Comparison of ENCODE assay signal across 19 cellular contexts in the genomic region with DNA sequence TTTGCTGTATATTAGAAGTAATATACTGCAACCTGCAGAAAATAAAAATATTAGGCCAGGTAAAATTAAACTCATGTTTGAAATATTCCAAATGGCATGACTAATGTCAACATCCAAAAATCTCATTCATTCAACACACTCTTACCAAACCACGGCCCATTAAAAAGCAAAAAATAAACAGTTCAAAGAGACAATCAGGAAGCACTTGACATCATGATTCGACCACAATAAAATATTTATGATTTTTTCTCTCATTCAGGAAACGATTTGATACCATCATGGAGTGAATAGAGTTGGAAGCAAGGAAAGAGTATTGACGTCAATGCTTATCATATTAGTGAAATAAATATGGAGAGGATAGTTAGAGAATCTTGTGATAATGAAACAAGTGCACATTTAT.
"Had no signal": no experiment of that assay in that cellular context is flagged by ENCODE, and none has a peak within 500 bp of the region (broad histone marks: within the 10 kb centered on the region; RNA-seq: fewer than 3 reads in every experiment).

No MANE protein-coding gene starts in this region.

- H3K27me3 Mint-ChIP-seq: activated CD4-positive, alpha-beta T cell treated with anti-CD3 and anti-CD28 coated beads for 36 hours had no signal

- H3K4me1 Mint-ChIP-seq: activated naive CD4-positive, alpha-beta T cell treated with anti-CD3 and anti-CD28 coated beads, Interleukin-2, amount 50 U/mL, for 24 hours; WTC11 had no signal

- DNase-seq: activated CD4-positive, alpha-beta T cell treated with anti-CD3 and anti-CD28 coated beads for 36 hours; activated CD4-positive, alpha-beta T cell treated with anti-CD3 and anti-CD28 coated beads, Interleukin-2, amount 50 U/mL, for 48 hours; activated gamma-delta T cell; effector CD4-positive, alpha-beta T cell; gastrocnemius medialis; head of caudate nucleus; kidney; left lung; mammary epithelial cell; nephron progenitor cell; nucleus accumbens; sigmoid colon; spleen; stimulated activated naive B cell treated with anti-CD40 and anti-IgM and Interleukin-4, amounts not matched to agents 10 μg/mL and 1 μg/mL and 100 μg/mL, for 72 hours; upper lobe of right lung had no signal

- H3K27me3 ChIP-seq: gastrocnemius medialis, left lung, sigmoid colon, spleen, upper lobe of right lung had no signal

- H3K36me3 ChIP-seq: gastrocnemius medialis, left lung, sigmoid colon, spleen, thoracic aorta, upper lobe of right lung had no signal

- H3K27ac Mint-ChIP-seq: activated CD4-positive, alpha-beta T cell treated with anti-CD3 and anti-CD28 coated beads for 36 hours; activated naive CD4-positive, alpha-beta T cell treated with anti-CD3 and anti-CD28 coated beads, Interleukin-2, amount 50 U/mL, for 24 hours; nephron progenitor cell; stimulated activated naive B cell treated with anti-CD40 and anti-IgM and Interleukin-4, amounts not matched to agents 10 μg/mL and 1 μg/mL and 100 μg/mL, for 72 hours; WTC11 had no signal

- ATAC-seq: activated CD4-positive, alpha-beta T cell treated with anti-CD3 and anti-CD28 coated beads for 36 hours; esophagus mucosa; gastrocnemius medialis; left lung; stimulated activated naive B cell treated with anti-CD40 and anti-IgM and Interleukin-4, amounts not matched to agents 10 μg/mL and 1 μg/mL and 100 μg/mL, for 72 hours; upper lobe of right lung; WTC11 had no signal

- H3K36me3 Mint-ChIP-seq: activated naive CD4-positive, alpha-beta T cell treated with anti-CD3 and anti-CD28 coated beads, Interleukin-2, amount 50 U/mL, for 24 hours; stimulated activated naive B cell treated with anti-CD40 and anti-IgM and Interleukin-4, amounts not matched to agents 10 μg/mL and 1 μg/mL and 100 μg/mL, for 72 hours; WTC11 had no signal

- H3K27ac ChIP-seq: gastrocnemius medialis, left lung, sigmoid colon, spleen, thoracic aorta, upper lobe of right lung had no signal

- H3K4me3 Mint-ChIP-seq: activated CD4-positive, alpha-beta T cell treated with anti-CD3 and anti-CD28 coated beads for 36 hours; activated naive CD4-positive, alpha-beta T cell treated with anti-CD3 and anti-CD28 coated beads, Interleukin-2, amount 50 U/mL, for 24 hours; nephron progenitor cell; stimulated activated naive B cell treated with anti-CD40 and anti-IgM and Interleukin-4, amounts not matched to agents 10 μg/mL and 1 μg/mL and 100 μg/mL, for 72 hours; WTC11 had no signal

- H3K9me3 Mint-ChIP-seq: activated naive CD4-positive, alpha-beta T cell treated with anti-CD3 and anti-CD28 coated beads, Interleukin-2, amount 50 U/mL, for 24 hours; nephron progenitor cell; stimulated activated naive B cell treated with anti-CD40 and anti-IgM and Interleukin-4, amounts not matched to agents 10 μg/mL and 1 μg/mL and 100 μg/mL, for 72 hours; WTC11 had no signal

- H3K4me3 ChIP-seq: gastrocnemius medialis, left lung, sigmoid colon, spleen, thoracic aorta, upper lobe of right lung had no signal
